ENCODE assay signal across 26 cellular contexts in genomic region chr1:235226933-235227332, GRCh38.
A peak's percentile ranks its signal among the peaks of the same experiment; 100 is the strongest.
DNase-seq lines count a peak whose midpoint lies in the region; ATAC-seq and TF ChIP-seq lines count a peak whose summit lies in the region.
"Had no signal": no experiment of that assay in that cellular context is flagged by ENCODE, and none has a peak within 500 bp of the region (broad histone marks: within the 10 kb centered on the region; RNA-seq: fewer than 3 reads in every experiment).

No MANE protein-coding gene starts in this region.

- CTCF ChIA-PET in AG04450 (lab: Charles Lee), result interaction anchor here (0.7 to 1.1 kb wide), 2 partner anchors 164 to 190 kb away, joined by 3 read pairs; no protein-coding TSS in a partner anchor

- no peak overlapping the region for H3K4me3 Mint-ChIP-seq in T-helper 1 cell treated with Interleukin-12 subunit alpha and Interleukin-12 subunit beta and Interleukin-4 antibody, amounts not matched to agents 30 μg/mL and 1 μg/mL, for 36 hours
- H3K4me3 Mint-ChIP-seq in endodermal cell, result no peak overlapping the region
- no peak overlapping the region for H3K4me3 Mint-ChIP-seq in glutamatergic neuron (ENCODE audit: unreplicated experiment)

- H3K79me2 ChIP-seq in MM.1S (ENCODE audit: low read length), result no peaks in the 10 kb centered on the region

- TF ChIP-seq CTCF in AG04450 (IDR thresholded peaks at IDR 0.05; ENCODE audit: low read depth, low read length) (no peak), MM.1S (IDR thresholded peaks at IDR 0.05; ENCODE audit: low read length) (no peak), endodermal cell (conservative IDR thresholded peaks at IDR 0.05) (no peak), glutamatergic neuron (IDR thresholded peaks at IDR 0.05; ENCODE audit: partially characterized antibody, unreplicated experiment) (no peak)

- H3K36me3 ChIP-seq in MM.1S (replicated peaks; ENCODE audit: insufficient read depth, low read length) (peaks cover 7% of the 10 kb centered on the region; the same call in 1 of the 2 replicates), endodermal cell (ENCODE audit: control insufficient read depth, insufficient read depth, low read length) (peaks cover 84% of the 10 kb centered on the region)

- H3K27me3 ChIP-seq in AG04450 (ENCODE audit: control insufficient read depth, insufficient read depth, low read length), result no peaks in the 10 kb centered on the region
- H3K27me3 ChIP-seq in MM.1S (replicated peaks; ENCODE audit: insufficient read depth, low read length), result no peaks in the 10 kb centered on the region
- H3K27me3 ChIP-seq in endodermal cell (ENCODE audit: control insufficient read depth, insufficient read depth, low read length, poor library complexity, severe bottlenecking), result no peaks in the 10 kb centered on the region
- H3K27me3 ChIP-seq: body of pancreas, heart left ventricle, upper lobe of left lung had no signal

- peak overlapping the region; percentile 0 for H3K27ac Mint-ChIP-seq in T-helper 1 cell treated with Interleukin-12 subunit alpha and Interleukin-12 subunit beta and Interleukin-4 antibody, amounts not matched to agents 30 μg/mL and 1 μg/mL, for 36 hours
- H3K27ac Mint-ChIP-seq in endodermal cell (no peak overlapping the region), glutamatergic neuron (ENCODE audit: unreplicated experiment) (no peak overlapping the region)

- H2AFZ ChIP-seq in MM.1S (ENCODE audit: low read length), result no peak overlapping the region

- 0 out of 2 replicates have a peak, but pooled peaks cover 4% of the 10 kb centered on the region for H3F3A ChIP-seq in MM.1S (ENCODE audit: insufficient read depth, low read length)

- no peaks in the 10 kb centered on the region for H3K27me3 Mint-ChIP-seq in T-helper 1 cell treated with Interleukin-12 subunit alpha and Interleukin-12 subunit beta and Interleukin-4 antibody, amounts not matched to agents 30 μg/mL and 1 μg/mL, for 36 hours (ENCODE audit: low read depth)
- no peaks in the 10 kb centered on the region for H3K27me3 Mint-ChIP-seq in endodermal cell (ENCODE audit: insufficient read depth)
- peaks cover 3% of the 10 kb centered on the region for H3K27me3 Mint-ChIP-seq in glutamatergic neuron (ENCODE audit: unreplicated experiment)

- no peak overlapping the region for H3K4me2 ChIP-seq in MM.1S (ENCODE audit: low read depth, low read length)

- H4K20me1 ChIP-seq in MM.1S (ENCODE audit: insufficient read depth, low read length), result no peaks in the 10 kb centered on the region

- WGBS in endodermal cell (ENCODE audit: insufficient coverage in 1 of 2, insufficient read length in 1 of 2), 2 experiments, result 100% methylated on average over 1 of the region's 1 CpG

- H3K9ac ChIP-seq in MM.1S (ENCODE audit: low read length) (no peak overlapping the region), endodermal cell (ENCODE audit: extremely low read depth, low read length, poor library complexity, severe bottlenecking) (no peak overlapping the region)

- H3K27ac ChIP-seq in AG04450 (ENCODE audit: low read depth, low read length) (peak overlapping the region; percentile 21), MM.1S (ENCODE audit: low read length) (no peak overlapping the region), endodermal cell (ENCODE audit: low read depth, low read length) (no peak overlapping the region)
- H3K27ac ChIP-seq: 22Rv1, body of pancreas, heart left ventricle, HL-60, SK-N-MC, upper lobe of left lung had no signal

- H3K4me1 ChIP-seq in MM.1S (ENCODE audit: low read length), result no peaks in the 10 kb centered on the region
- H3K4me1 ChIP-seq in endodermal cell (ENCODE audit: control insufficient read depth, insufficient read depth, low read length), result no peaks in the 10 kb centered on the region
- H3K4me1 ChIP-seq: body of pancreas, heart left ventricle, upper lobe of left lung had no signal

- H3K4me3 ChIP-seq in AG04450 (ENCODE audit: low read depth, low read length) (no peak overlapping the region), MM.1S (ENCODE audit: low read length) (no peak overlapping the region), endodermal cell (ENCODE audit: low read length) (no peak overlapping the region)
- H3K4me3 ChIP-seq: body of pancreas, heart left ventricle, SK-N-MC, upper lobe of left lung had no signal

- no peaks in the 10 kb centered on the region for H3K9me2 ChIP-seq in MM.1S (replicated peaks; ENCODE audit: insufficient read depth, low read length)

- H3K9me3 Mint-ChIP-seq in T-helper 1 cell treated with Interleukin-12 subunit alpha and Interleukin-12 subunit beta and Interleukin-4 antibody, amounts not matched to agents 30 μg/mL and 1 μg/mL, for 36 hours, result no peaks in the 10 kb centered on the region
- H3K9me3 Mint-ChIP-seq in endodermal cell (no peaks in the 10 kb centered on the region), glutamatergic neuron (ENCODE audit: unreplicated experiment) (peaks cover 1% of the 10 kb centered on the region)

- peaks cover 4% of the 10 kb centered on the region for H3K4me1 Mint-ChIP-seq in T-helper 1 cell treated with Interleukin-12 subunit alpha and Interleukin-12 subunit beta and Interleukin-4 antibody, amounts not matched to agents 30 μg/mL and 1 μg/mL, for 36 hours (ENCODE audit: low read depth)
- H3K4me1 Mint-ChIP-seq in endodermal cell, result no peaks in the 10 kb centered on the region
- H3K4me1 Mint-ChIP-seq in glutamatergic neuron (ENCODE audit: low read depth, unreplicated experiment), result no peaks in the 10 kb centered on the region

- peaks cover 17% of the 10 kb centered on the region for H3K36me3 Mint-ChIP-seq in T-helper 1 cell treated with Interleukin-12 subunit alpha and Interleukin-12 subunit beta and Interleukin-4 antibody, amounts not matched to agents 30 μg/mL and 1 μg/mL, for 36 hours (ENCODE audit: low read depth)
- H3K36me3 Mint-ChIP-seq in endodermal cell (ENCODE audit: low read depth), result peaks cover 47% of the 10 kb centered on the region
- H3K36me3 Mint-ChIP-seq in glutamatergic neuron (ENCODE audit: unreplicated experiment), result no peaks in the 10 kb centered on the region

- no peaks in the 10 kb centered on the region for H3K9me3 ChIP-seq in AG04450 (ENCODE audit: control insufficient read depth, insufficient read depth, low read length)
- H3K9me3 ChIP-seq in MM.1S (replicated peaks; ENCODE audit: insufficient read depth, low read length), result no peaks in the 10 kb centered on the region
- no peaks in the 10 kb centered on the region for H3K9me3 ChIP-seq in endodermal cell (ENCODE audit: control insufficient read depth, low read length)
- H3K9me3 ChIP-seq: body of pancreas, heart left ventricle, upper lobe of left lung had no signal

- no peak for ATAC-seq in HG03378 (IDR thresholded peaks at IDR 0.05; ENCODE audit: unreplicated experiment)
- ATAC-seq: body of pancreas, heart left ventricle, HepG2 had no signal

- POLR2A ChIA-PET in AG04450 (lab: Yijun Ruan, JAX), result no interaction called here

- no peak for DNase-seq in T-helper 1 cell
- no peak for DNase-seq in AG04450 (ENCODE audit: low read depth, low spot score)
- peak; percentile 17 for DNase-seq in MM.1S
- peak; percentile 10 for DNase-seq in endodermal cell
- no peak for DNase-seq in glutamatergic neuron
- DNase-seq in GDM1 (lab: John Stamatoyannopoulos, UW), result no peak
- DNase-seq: activated CD4-positive, alpha-beta T cell treated with anti-CD3 and anti-CD28 coated beads, Interleukin-2, amount 50 U/mL, for 4 hours; activated T-cell treated with anti-CD3 and anti-CD28 coated beads for 4 hours; body of pancreas; DMS53; effector CD4-positive, alpha-beta T cell; erythroblast; heart left ventricle; mammary epithelial cell; NCI-H1092 treated with DMSO at 0.1 percent for 48 hours; NCI-H2029; NCI-H226; small intestine; stimulated activated CD4-positive, alpha-beta T cell treated with anti-CD3 and anti-CD28 coated beads, Interleukin-2, amount 100 ng/mL, for 24 hours; upper lobe of left lung had no signal

Comparison
In these comparisons a context has a peak if more than half of its experiments do, and no peak if none do; other contexts are left out.
1. DNase-seq: peak in MM.1S (single experiment) and endodermal cell (single experiment); none in T-helper 1 cell (0 of 5), AG04450 (single experiment), glutamatergic neuron (single experiment) and GDM1 (single experiment).